Comparison of ENCODE assay signal across 28 cellular contexts in genomic region chr9:136333486-136333885, GRCh38. TPM values are rescaled to one million over a fixed set of nuclear protein-coding genes. Genes with fewer than 3 reads are reported as not detected.
"Had no signal": no experiment of that assay in that cellular context is flagged by ENCODE, and none has a peak within 500 bp of the region (broad histone marks: within the 10 kb centered on the region; RNA-seq: fewer than 3 reads in every experiment).

No MANE protein-coding gene starts in this region.

- H3K4me3 ChIP-seq: esophagus squamous epithelium, ovary, sigmoid colon, stomach, thyroid gland had no signal

- H3K27me3 ChIP-seq: ovary, sigmoid colon, thyroid gland had no signal

- H3K9me3 ChIP-seq: esophagus squamous epithelium, ovary, sigmoid colon, stomach, thyroid gland had no signal

- H3K27me3 Mint-ChIP-seq: effector memory CD8-positive, alpha-beta T cell; progenitor cell of endocrine pancreas had no signal

- H3K36me3 Mint-ChIP-seq: naive thymus-derived CD8-positive, alpha-beta T cell; stimulated activated effector memory CD8-positive, alpha-beta T cell treated with anti-CD3 and anti-CD28 coated beads, Interleukin-12 subunit alpha, Interleukin-12 subunit beta, amount 100 ng/mL, for 72 hours had no signal

- H3K27ac ChIP-seq: esophagus squamous epithelium, ovary, sigmoid colon, stomach, thyroid gland had no signal

- H3K27ac Mint-ChIP-seq: effector memory CD8-positive, alpha-beta T cell; nephron progenitor cell; progenitor cell of endocrine pancreas; stimulated activated effector memory CD8-positive, alpha-beta T cell treated with anti-CD3 and anti-CD28 coated beads, Interleukin-12 subunit alpha, Interleukin-12 subunit beta, amount 100 ng/mL, for 72 hours had no signal

- H3K4me3 Mint-ChIP-seq: effector memory CD8-positive, alpha-beta T cell; naive thymus-derived CD8-positive, alpha-beta T cell; nephron progenitor cell; stimulated activated effector memory CD8-positive, alpha-beta T cell treated with anti-CD3 and anti-CD28 coated beads, Interleukin-12 subunit alpha, Interleukin-12 subunit beta, amount 100 ng/mL, for 72 hours had no signal

- ATAC-seq: effector memory CD8-positive, alpha-beta T cell; left lobe of liver; naive thymus-derived CD8-positive, alpha-beta T cell; stimulated activated effector memory CD8-positive, alpha-beta T cell treated with anti-CD3 and anti-CD28 coated beads, Interleukin-12 subunit alpha, Interleukin-12 subunit beta, amount 100 ng/mL, for 72 hours had no signal

- H3K9me3 Mint-ChIP-seq: effector memory CD8-positive, alpha-beta T cell; naive thymus-derived CD8-positive, alpha-beta T cell; nephron progenitor cell; stimulated activated effector memory CD8-positive, alpha-beta T cell treated with anti-CD3 and anti-CD28 coated beads, Interleukin-12 subunit alpha, Interleukin-12 subunit beta, amount 100 ng/mL, for 72 hours had no signal

- DNase-seq: cerebellar nuclear complex; cortex of kidney; effector memory CD8-positive, alpha-beta T cell; erythroblast; esophagus squamous epithelium; foreskin melanocyte; glutamatergic neuron; hypothalamus; mesendoderm; midbrain; naive thymus-derived CD8-positive, alpha-beta T cell; nephron progenitor cell; occipital lobe; ovary; sigmoid colon; stimulated activated CD4-positive, alpha-beta T cell treated with anti-CD3 and anti-CD28 coated beads, Interleukin-2, amount 100 ng/mL, for 24 hours; stimulated activated CD4-positive, alpha-beta T cell treated with anti-CD3 and anti-CD28 coated beads, Interleukin-4, amount 100 ng/mL, for 24 hours; stimulated activated naive CD4-positive, alpha-beta T cell treated with Interleukin-2 at 50 U/mL for 16 hours; stomach; thyroid gland; trophoblast cell had no signal

- H3K36me3 ChIP-seq: ovary, thyroid gland had no signal

RNA-seq across cellular contexts. Expression of gene CCDC187, which starts 29.6 kb away (rescaled TPM):
- total RNA-seq: dermis microvascular lymphatic vessel endothelial cell; esophagus squamous epithelium; lung microvascular endothelial cell; myocyte; naive thymus-derived CD8-positive, alpha-beta T cell; sigmoid colon; subcutaneous adipose tissue had no signal
- polyA plus RNA-seq: naive thymus-derived CD8-positive, alpha-beta T cell had no signal
